In genomic region chr17:77942111-77942988, GRCh38 we compare ENCODE assay signal across 22 cellular contexts. TPM values are rescaled to one million over a fixed set of nuclear protein-coding genes. Genes with fewer than 3 reads are reported as not detected.
A peak's percentile ranks its signal among the peaks of the same experiment; 100 is the strongest.
DNase-seq lines count a peak whose midpoint lies in the region; ATAC-seq, FAIRE-seq and TF ChIP-seq lines count a peak whose summit lies in the region.
"Had no signal": no experiment of that assay in that cellular context is flagged by ENCODE, and none has a peak within 500 bp of the region (broad histone marks: within the 10 kb centered on the region; RNA-seq: fewer than 3 reads in every experiment).

No MANE protein-coding gene starts in this region.

- intact Hi-C loops in left ventricle myocardium inferior (cut with micrococcal nuclease), result loop anchor here (2.0 kb wide), 1 partner anchor 74 kb away; no protein-coding TSS in a partner anchor
- intact Hi-C loops in pancreas (cut with DNase I), result no loop called here

- H3K36me3 ChIP-seq in left ventricle myocardium inferior (no peaks in the 10 kb centered on the region), pancreas (no peaks in the 10 kb centered on the region)
- H3K36me3 ChIP-seq: tibial artery had no signal

- H3K27ac ChIP-seq in left ventricle myocardium inferior (replicated peaks), result no peak overlapping the region
- peak overlapping the region in 3 of 4 donors; percentile 43 to 58 (median 53) for H3K27ac ChIP-seq in pancreas
- H3K27ac ChIP-seq: PC-9, tibial artery had no signal

- ATAC-seq in pancreas (peak; percentile 46 to 91 (median 80)), GM21786 (IDR thresholded peaks at IDR 0.05; ENCODE audit: unreplicated experiment) (no peak)
- ATAC-seq: stimulated activated effector memory CD8-positive, alpha-beta T cell treated with anti-CD3 and anti-CD28 coated beads, Interleukin-12 subunit alpha, Interleukin-12 subunit beta, amount 100 ng/mL, for 72 hours had no signal

- no peak for FAIRE-seq in pancreas (lab: Jason Lieb, UNC)
- FAIRE-seq: colon, endothelial cell of umbilical vein, GM18507 had no signal

- H3K27me3 ChIP-seq in left ventricle myocardium inferior (ENCODE audit: low read depth) (no peaks in the 10 kb centered on the region), pancreas (peaks cover 0 to 3% (median 0%) of the 10 kb centered on the region in 4 donors)
- H3K27me3 ChIP-seq: tibial artery had no signal

- H3K9me3 ChIP-seq in left ventricle myocardium inferior (replicated peaks) (no peaks in the 10 kb centered on the region), pancreas (no peaks in the 10 kb centered on the region)
- H3K9me3 ChIP-seq: SK-N-SH, tibial artery had no signal

- no peak for TF ChIP-seq CTCF in left ventricle myocardium inferior (IDR thresholded peaks at IDR 0.05; ENCODE audit: borderline replicate concordance)
- no peak for TF ChIP-seq CTCF in pancreas (IDR thresholded peaks at IDR 0.05)

- H3K4me3 ChIP-seq in left ventricle myocardium inferior (no peak overlapping the region), pancreas (no peak overlapping the region)
- H3K4me3 ChIP-seq: PC-9, tibial artery had no signal

- DNase-seq in COLO829 (ENCODE audit: low spot score), result peak; percentile 88
- DNase-seq in anterior cingulate cortex (lab: John Stamatoyannopoulos, UW), result peak in 54 of 58 donors; percentile 14 to 95 (median 76)
- DNase-seq in left ventricle myocardium inferior, result peak; percentile 30
- DNase-seq in pancreas, result peak in 2 of 6 donors; percentile 27 to 37
- DNase-seq in amniotic stem cell (lab: John Stamatoyannopoulos, UW), result no peak
- no peak for DNase-seq in CD1c-positive myeloid dendritic cell (ENCODE audit: extremely low spot score)
- DNase-seq in NCI-H1092 (lab: John Stamatoyannopoulos, UW), result no peak
- DNase-seq: ACHN; activated CD4-positive, alpha-beta T cell treated with anti-CD3 and anti-CD28 coated beads for 48 hours; activated gamma-delta T cell treated with Interleukin-2 at 50 U/mL for 16 hours; CD4-positive, alpha-beta memory T cell; DMS79 treated with DMSO at 0.1 percent for 48 hours; NCI-H1436 treated with DMSO at 0.1 percent for 48 hours; NCI-H82; PC-9; SK-N-SH; tibial artery had no signal

- no peaks in the 10 kb centered on the region for H3K4me1 ChIP-seq in left ventricle myocardium inferior
- H3K4me1 ChIP-seq in pancreas, result no peaks in the 10 kb centered on the region
- H3K4me1 ChIP-seq: tibial artery had no signal

- WGBS in pancreas, 2 donors, result 48 to 50% methylated on average over 11 of the region's 11 CpGs

RNA-seq across cellular contexts. Expression of gene TNRC6C, which starts 16.2 kb away (rescaled TPM):
- 19.7 TPM for total RNA-seq in left ventricle myocardium inferior
- 10 to 100 TPM in 3 of 6 donors, 1 to 10 TPM in 3; 7.0 to 15.5 (median 9.1) TPM for total RNA-seq in pancreas
- 1 to 10 TPM; 4.0 to 7.3 TPM for polyA plus RNA-seq in pancreas

Comparison
In these comparisons a context has a peak if more than half of its experiments do, and no peak if none do; other contexts are left out.
1. DNase-seq: peak in COLO829 (single experiment), anterior cingulate cortex (54 of 58) and left ventricle myocardium inferior (single experiment); none in amniotic stem cell (single experiment), CD1c-positive myeloid dendritic cell (single experiment) and NCI-H1092 (single experiment).